Comparison of ENCODE assay signal across 8 cellular contexts in genomic region chr16:68086860-68087268, GRCh38. TPM values are rescaled to one million over a fixed set of nuclear protein-coding genes. Genes with fewer than 3 reads are reported as not detected.
DNase-seq lines count a peak whose midpoint lies in the region; FAIRE-seq and TF ChIP-seq lines count a peak whose summit lies in the region.

No MANE protein-coding gene starts in this region.

- peak; percentile 46 for FAIRE-seq in endothelial cell of umbilical vein (lab: Jason Lieb, UNC)

- no peak for TF ChIP-seq POLR2A in endothelial cell of umbilical vein (IDR thresholded peaks at IDR 0.05; ENCODE audit: low read depth, low read length)

- peak overlapping the region; percentile 89 for H3K4me3 ChIP-seq in GM12865 (ENCODE audit: low read depth, low read length)
- H3K4me3 ChIP-seq in PC-9, result peak overlapping the region; percentile 91
- H3K4me3 ChIP-seq in endothelial cell of umbilical vein (replicated peaks in 1 of 3; ENCODE audit: insufficient read depth in 1 of 3, low read depth in 1 of 3, low read length in 3 of 3), result peak overlapping the region; percentile 67 to 97 (median 89)
- peak overlapping the region; percentile 94 for H3K4me3 ChIP-seq in rectal smooth muscle tissue (ENCODE audit: low read length)

- peaks cover 26% of the 10 kb centered on the region for H3K4me1 ChIP-seq in PC-9 (replicated peaks; ENCODE audit: insufficient read depth)
- peaks cover 25% of the 10 kb centered on the region for H3K4me1 ChIP-seq in endothelial cell of umbilical vein (ENCODE audit: control insufficient read depth, extremely low read depth, insufficient read depth, low read length)
- H3K4me1 ChIP-seq in rectal smooth muscle tissue (ENCODE audit: control insufficient read depth, insufficient read depth, low read length), result peaks cover 22% of the 10 kb centered on the region

- no peak overlapping the region; the same call in 1 of the 2 replicates for H3K27ac ChIP-seq in PC-9
- peak overlapping the region; percentile 39 for H3K27ac ChIP-seq in endothelial cell of umbilical vein (ENCODE audit: insufficient read depth, low read depth, low read length)
- peak overlapping the region; percentile 38 for H3K27ac ChIP-seq in rectal smooth muscle tissue (ENCODE audit: low read depth, low read length)

- intact Hi-C loops in PC-9 (cut with micrococcal nuclease; ENCODE audit: unreplicated experiment), result loop anchor here (2.0 kb wide), 1 partner anchor 142 kb away; no protein-coding TSS in a partner anchor
- intact Hi-C loops in endothelial cell of umbilical vein (cut with micrococcal nuclease), result loop anchor here (1.0 to 10.0 kb wide), 3 partner anchors 40 to 238 kb away; no protein-coding TSS in a partner anchor

- dilution Hi-C loops in endothelial cell of umbilical vein (cut with MboI; ENCODE audit: extremely low pct_ligation_motif_present, low sequenced_read_pairs), result no loop called here

- peak overlapping the region; percentile 69 for H3K9ac ChIP-seq in endothelial cell of umbilical vein (replicated peaks; ENCODE audit: extremely low read depth, insufficient read depth, low read length)
- no peak overlapping the region for H3K9ac ChIP-seq in rectal smooth muscle tissue (ENCODE audit: low read length)

- POLR2A ChIA-PET in PC-9 (lab: Charles Lee; ENCODE audit: unreplicated experiment), result interaction anchor here (0.7 kb wide), 1 partner anchor 11 kb away, joined by 3 read pairs; no protein-coding TSS in a partner anchor
- POLR2A ChIA-PET in endothelial cell of umbilical vein (lab: Charles Lee), result no interaction called here

- TF ChIP-seq CTCF in GM12865 (IDR thresholded peaks at IDR 0.05; ENCODE audit: insufficient read depth, low read depth, low read length, missing control alignments) (no peak), PC-9 (conservative IDR thresholded peaks at IDR 0.05) (no peak), endothelial cell of umbilical vein (IDR thresholded peaks at IDR 0.05; ENCODE audit: extremely low read depth in 1 of 2, insufficient read depth in 1 of 2, low read depth in 1 of 2, low read length in 2 of 2) (no peak), GM20000 (IDR thresholded peaks at IDR 0.05; ENCODE audit: extremely low read depth, missing control alignments) (no peak)

- no peaks in the 10 kb centered on the region for H3K9me1 ChIP-seq in endothelial cell of umbilical vein (replicated peaks; ENCODE audit: control insufficient read depth, extremely low read depth, insufficient read depth, low read length)

- H3K9me3 ChIP-seq in PC-9 (ENCODE audit: insufficient read depth, low read depth), result no peaks in the 10 kb centered on the region
- no peaks in the 10 kb centered on the region for H3K9me3 ChIP-seq in endothelial cell of umbilical vein (replicated peaks; ENCODE audit: control insufficient read depth, insufficient read depth, low read length)

- peaks cover 62% of the 10 kb centered on the region for H3K79me2 ChIP-seq in PC-9 (ENCODE audit: low read depth)
- H3K79me2 ChIP-seq in endothelial cell of umbilical vein (ENCODE audit: control insufficient read depth, insufficient read depth, low read length), result peaks cover 57% of the 10 kb centered on the region

- H3K27me3 ChIP-seq in PC-9 (ENCODE audit: insufficient read depth, low read depth), result no peaks in the 10 kb centered on the region
- H3K27me3 ChIP-seq in endothelial cell of umbilical vein (ENCODE audit: control insufficient read depth in 2 of 2, insufficient read depth in 2 of 2, low read length in 2 of 2), result no peaks in the 10 kb centered on the region
- no peaks in the 10 kb centered on the region for H3K27me3 ChIP-seq in rectal smooth muscle tissue (ENCODE audit: control insufficient read depth, insufficient read depth, low read length)

- CTCF ChIA-PET in PC-9 (lab: Charles Lee) (interaction anchor here (0.5 to 0.6 kb wide), 2 partner anchors 21 to 268 kb away, joined by 4 to 10 read pairs; no protein-coding TSS in a partner anchor), endothelial cell of umbilical vein (lab: Charles Lee) (interaction anchor here (0.7 to 5.1 kb wide), 8 partner anchors 9 to 270 kb away, joined by 3 to 34 read pairs (median 4); no protein-coding TSS in a partner anchor)

- H3K36me3 ChIP-seq in PC-9 (ENCODE audit: low read depth) (no peaks in the 10 kb centered on the region), endothelial cell of umbilical vein (ENCODE audit: control insufficient read depth in 2 of 2, extremely low read depth in 1 of 2, insufficient read depth in 2 of 2, low read length in 2 of 2) (no peaks in the 10 kb centered on the region), rectal smooth muscle tissue (ENCODE audit: control insufficient read depth, insufficient read depth, low read length) (no peaks in the 10 kb centered on the region)

- no TSS peak for BruUV-seq in PC-9 (replicated peaks; lab: Mats Ljungman, UMichigan)
- TSS peak; percentile 20 for BruUV-seq in endothelial cell of umbilical vein (replicated peaks; lab: Mats Ljungman, UMichigan)

- H3F3A ChIP-seq in PC-9 (ENCODE audit: insufficient read depth, low read depth), result peaks cover 25% of the 10 kb centered on the region

- H2AFZ ChIP-seq in PC-9, result peak overlapping the region; percentile 97
- H2AFZ ChIP-seq in endothelial cell of umbilical vein (ENCODE audit: low read depth, low read length), result peak overlapping the region; percentile 3

- H4K20me1 ChIP-seq in PC-9 (ENCODE audit: insufficient read depth) (peaks cover 2% of the 10 kb centered on the region), endothelial cell of umbilical vein (replicated peaks; ENCODE audit: control insufficient read depth, extremely low read depth, insufficient read depth, low read length) (peaks cover 2% of the 10 kb centered on the region)

- H3K9me2 ChIP-seq in PC-9 (ENCODE audit: insufficient read depth), result no peaks in the 10 kb centered on the region

- H3K4me2 ChIP-seq in PC-9 (peak overlapping the region; percentile 92), endothelial cell of umbilical vein (ENCODE audit: insufficient read depth, low read length) (peak overlapping the region; percentile 91)

- DNase-seq in GM12865 (ENCODE audit: low read depth) (no peak), PC-9 (no peak), endothelial cell of umbilical vein (ENCODE audit: low read depth, low spot score) (no peak), NCI-H2196 treated with DMSO at 0.1 percent for 48 hours (lab: John Stamatoyannopoulos, UW; ENCODE audit: unreplicated experiment) (no peak), GM20000 (ENCODE audit: low spot score) (no peak), iPS-NIHi7 (ENCODE audit: extremely low spot score) (no peak)
- no peak for DNase-seq in stimulated activated CD4-positive, alpha-beta T cell treated with anti-CD3 and anti-CD28 coated beads, Interleukin-4, amount 100 ng/mL, for 4 hours

TF ChIP-seq in endothelial cell of umbilical vein, 7 proteins besides CTCF, POLR2A, EP300 and RAD21:
- no peak for TF ChIP-seq GATA2 (IDR thresholded peaks at IDR 0.05; ENCODE audit: insufficient read depth, insufficient read length, low read depth, low read length)
- TF ChIP-seq POLR2AphosphoS5 (IDR thresholded peaks at IDR 0.05; ENCODE audit: insufficient read depth, low read depth, low read length), result no peak
- TF ChIP-seq JUN (IDR thresholded peaks at IDR 0.05; ENCODE audit: borderline replicate concordance, insufficient read depth, insufficient read length, low read depth), result no peak
- TF ChIP-seq FOS (IDR thresholded peaks at IDR 0.05; ENCODE audit: borderline replicate concordance, insufficient read depth, low read length), result no peak
- TF ChIP-seq MYC (IDR thresholded peaks at IDR 0.05; ENCODE audit: low read depth, low read length), result no peak
- TF ChIP-seq MAX (IDR thresholded peaks at IDR 0.05; ENCODE audit: insufficient read depth, insufficient read length), result no peak
- no peak for TF ChIP-seq EZH2 (IDR thresholded peaks at IDR 0.05; ENCODE audit: borderline replicate concordance, low read depth, low read length, severe bottlenecking)

RNA-seq across cellular contexts. Expression of gene NFATC3, which starts 1.7 kb away (rescaled TPM):
- total RNA-seq in PC-9 (2021) (37.2 and 43.7 TPM in 2 replicates), endothelial cell of umbilical vein (30.5 and 33.1 TPM in 2 replicates)
- polyA plus RNA-seq in endothelial cell of umbilical vein, result 15.6 and 15.8 TPM in 2 replicates
- 11.4 and 11.9 TPM in 2 replicates for polyA plus RNA-seq in endothelial cell of umbilical vein (2011; cell fraction: cytosol; rRNA removed)
- 14.4 and 15.2 TPM in 2 replicates for polyA plus RNA-seq in endothelial cell of umbilical vein (2011; cell fraction: nucleus; rRNA removed)
- 12.9 and 14.4 TPM in 2 replicates for polyA plus RNA-seq in endothelial cell of umbilical vein (2012)
- 54.3 and 62.9 TPM in 2 replicates for polyA minus RNA-seq in endothelial cell of umbilical vein
- polyA minus RNA-seq in endothelial cell of umbilical vein (2011; cell fraction: cytosol; rRNA and poly(A)+ RNA removed), result 28.1 TPM
- polyA minus RNA-seq in endothelial cell of umbilical vein (2011; cell fraction: nucleus; rRNA and poly(A)+ RNA removed), result 35.9 and 53.4 TPM in 2 replicates
